ENCODE assay signal across 26 cellular contexts in the genomic region with DNA sequence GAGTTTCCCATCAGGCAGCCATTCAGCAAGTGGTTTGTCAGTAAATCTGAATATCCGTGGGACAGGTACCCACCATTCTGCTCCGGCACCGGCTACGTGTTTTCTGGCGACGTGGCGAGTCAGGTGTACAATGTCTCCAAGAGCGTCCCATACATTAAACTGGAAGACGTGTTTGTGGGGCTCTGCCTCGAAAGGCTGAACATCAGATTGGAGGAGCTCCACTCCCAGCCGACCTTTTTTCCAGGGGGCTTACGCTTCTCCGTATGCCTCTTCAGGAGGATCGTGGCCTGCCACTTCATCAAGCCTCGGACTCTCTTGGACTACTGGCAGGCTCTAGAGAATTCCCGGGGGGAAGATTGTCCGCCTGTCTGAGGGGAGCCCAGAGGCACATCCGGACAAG. TPM values are rescaled to one million over a fixed set of nuclear protein-coding genes. Genes with fewer than 3 reads are reported as not detected.
DNase-seq lines count a peak whose midpoint lies in the region; ATAC-seq and TF ChIP-seq lines count a peak whose summit lies in the region.
"Had no signal": no experiment of that assay in that cellular context is flagged by ENCODE, and none has a peak within 500 bp of the region (broad histone marks: within the 10 kb centered on the region; RNA-seq: fewer than 3 reads in every experiment).

No MANE protein-coding gene starts in this region.

- no peak overlapping the region for H3K4me3 Mint-ChIP-seq in endodermal cell
- H3K4me3 Mint-ChIP-seq in activated CD4-positive, alpha-beta T cell treated with anti-CD3 and anti-CD28 coated beads, Interleukin-2, amount 10 ng/mL, durations not matched to agents 7 days and 5 days: no peak overlapping the region
- H3K4me3 Mint-ChIP-seq: activated T-cell treated with anti-CD3 and anti-CD28 coated beads, Interleukin-2, amount 50 U/mL, for 4 hours had no signal

- BruUV-seq in IMR-90 (replicated peaks; lab: Mats Ljungman, UMichigan): no TSS peak

- H3K18ac ChIP-seq in IMR-90 (ENCODE audit: low read depth, low read length): no peak overlapping the region

- H3K14ac ChIP-seq in IMR-90 (replicated peaks; ENCODE audit: low read depth, low read length): peak overlapping the region; percentile 14; the same call in 1 of the 2 replicates

- no peaks in the 10 kb centered on the region for H3K79me1 ChIP-seq in IMR-90 (ENCODE audit: low read depth in 1 of 2, low read length in 2 of 2)

- H3K27ac ChIP-seq in IMR-90 (ENCODE audit: insufficient read depth, low read length) (no peak overlapping the region), endodermal cell (ENCODE audit: low read depth, low read length) (no peak overlapping the region), mucosa of rectum (ENCODE audit: low read depth in 2 of 2, low read length in 2 of 2) (peak overlapping the region; percentile 17 to 71)
- H3K27ac ChIP-seq: PC-9, VCaP had no signal

- H2BK120ac ChIP-seq in IMR-90 (ENCODE audit: low read depth, low read length): peak overlapping the region; percentile 85

- H3K27me3 ChIP-seq in IMR-90 (ENCODE audit: control insufficient read depth, insufficient read depth, low read length): no peaks in the 10 kb centered on the region
- H3K27me3 ChIP-seq in endodermal cell (ENCODE audit: control insufficient read depth, insufficient read depth, low read length, poor library complexity, severe bottlenecking): no peaks in the 10 kb centered on the region
- no peaks in the 10 kb centered on the region for H3K27me3 ChIP-seq in mucosa of rectum (ENCODE audit: control insufficient read depth in 2 of 2, insufficient read depth in 2 of 2, low read length in 2 of 2)
- H3K27me3 ChIP-seq in skeletal muscle satellite cell (ENCODE audit: control insufficient read depth, insufficient read depth, low read length): no peaks in the 10 kb centered on the region

- H3K23ac ChIP-seq in IMR-90 (ENCODE audit: low read depth, low read length): no peak overlapping the region

- in situ Hi-C loops in IMR-90 (cut with MboI; ENCODE audit: low sequenced_read_pairs): no loop called here

- H2AK9ac ChIP-seq in IMR-90 (replicated peaks; ENCODE audit: low read depth, low read length, poor library complexity): peak overlapping the region; percentile 47

- H3K9ac ChIP-seq in IMR-90 (ENCODE audit: low read depth, low read length): no peak overlapping the region
- no peak overlapping the region for H3K9ac ChIP-seq in endodermal cell (ENCODE audit: extremely low read depth, low read length, poor library complexity, severe bottlenecking)
- H3K9ac ChIP-seq in mucosa of rectum (ENCODE audit: low read depth in 1 of 2, low read length in 2 of 2): no peak overlapping the region
- peak overlapping the region; percentile 55 for H3K9ac ChIP-seq in skeletal muscle satellite cell (ENCODE audit: low read depth, low read length)

- H3K27me3 Mint-ChIP-seq in endodermal cell (ENCODE audit: insufficient read depth): no peaks in the 10 kb centered on the region
- peaks cover 6% of the 10 kb centered on the region for H3K27me3 Mint-ChIP-seq in activated CD4-positive, alpha-beta T cell treated with anti-CD3 and anti-CD28 coated beads, Interleukin-2, amount 10 ng/mL, durations not matched to agents 7 days and 5 days

- peak overlapping the region; percentile 28 to 76; a peak in 2 of 4 replicates for H4K8ac ChIP-seq in IMR-90 (ENCODE audit: low read depth in 2 of 2, low read length in 2 of 2)

- WGBS in IMR-90 (ENCODE audit: extremely low coverage in 2 of 2, insufficient read length in 1 of 2), 2 experiments: 94% methylated on average over 9 of the region's 18 CpGs; no CpG with 5 or more reads in 1 of the 2 experiments
- 92 to 96% methylated on average over 17 to 18 of the region's 18 CpGs for WGBS in endodermal cell (ENCODE audit: insufficient coverage in 1 of 2, insufficient read length in 1 of 2), 2 experiments

- H3K4me1 ChIP-seq in IMR-90 (ENCODE audit: control insufficient read depth, insufficient read depth, low read length): no peaks in the 10 kb centered on the region; the same call in 1 of the 2 replicates
- no peaks in the 10 kb centered on the region for H3K4me1 ChIP-seq in endodermal cell (ENCODE audit: control insufficient read depth, insufficient read depth, low read length)
- peaks cover 14 to 26% of the 10 kb centered on the region in 2 donors for H3K4me1 ChIP-seq in mucosa of rectum (ENCODE audit: control insufficient read depth in 2 of 2, insufficient read depth in 2 of 2, low read length in 2 of 2)
- peaks cover 17% of the 10 kb centered on the region for H3K4me1 ChIP-seq in skeletal muscle satellite cell (ENCODE audit: control insufficient read depth, insufficient read depth, low read length)

- no peak for TF ChIP-seq CTCF in IMR-90 (conservative IDR thresholded peaks at IDR 0.05; ENCODE audit: low read depth, low read length)
- TF ChIP-seq CTCF in endodermal cell (conservative IDR thresholded peaks at IDR 0.05): no peak

- H2AFZ ChIP-seq in IMR-90 (replicated peaks; ENCODE audit: low read length, poor library complexity): peak overlapping the region; percentile 35
- H2AFZ ChIP-seq: PC-9 had no signal

- no peak for TF ChIP-seq RAD21 in IMR-90 (IDR thresholded peaks at IDR 0.05; ENCODE audit: low read length)

- no peak for TF ChIP-seq POLR2A in IMR-90 (IDR thresholded peaks at IDR 0.05; ENCODE audit: low read depth, low read length)

- peaks cover 20% of the 10 kb centered on the region for H3K36me3 Mint-ChIP-seq in endodermal cell (ENCODE audit: low read depth)
- no peaks in the 10 kb centered on the region for H3K36me3 Mint-ChIP-seq in activated CD4-positive, alpha-beta T cell treated with anti-CD3 and anti-CD28 coated beads, Interleukin-2, amount 10 ng/mL, durations not matched to agents 7 days and 5 days (ENCODE audit: low read depth)

- dilution Hi-C loops in IMR-90 (cut with HindIII; ENCODE audit: low sequenced_read_pairs, unreplicated experiment): no loop called here

- H3K4me2 ChIP-seq in IMR-90 (ENCODE audit: low read depth, low read length) (no peak overlapping the region), skeletal muscle satellite cell (ENCODE audit: low read length) (peak overlapping the region; percentile 71)
- H3K4me2 ChIP-seq: PC-9 had no signal

- H3K36me3 ChIP-seq in IMR-90 (ENCODE audit: control insufficient read depth, insufficient read depth, low read length) (no peaks in the 10 kb centered on the region), endodermal cell (ENCODE audit: control insufficient read depth, insufficient read depth, low read length) (no peaks in the 10 kb centered on the region), mucosa of rectum (ENCODE audit: control insufficient read depth in 2 of 2, insufficient read depth in 2 of 2, low read length in 2 of 2) (peaks cover 14 to 35% of the 10 kb centered on the region in 2 donors), skeletal muscle satellite cell (ENCODE audit: insufficient read depth, low read length) (no peaks in the 10 kb centered on the region)

- intact Hi-C loops in IMR-90 (cut with micrococcal nuclease): no loop called here

- no peak overlapping the region for H4K5ac ChIP-seq in IMR-90 (ENCODE audit: low read depth, low read length)

- H3K4ac ChIP-seq in IMR-90 (ENCODE audit: low read depth, low read length): peak overlapping the region; percentile 73

- H3K4me1 Mint-ChIP-seq in endodermal cell: peaks cover 24% of the 10 kb centered on the region
- no peaks in the 10 kb centered on the region for H3K4me1 Mint-ChIP-seq in activated CD4-positive, alpha-beta T cell treated with anti-CD3 and anti-CD28 coated beads, Interleukin-2, amount 10 ng/mL, durations not matched to agents 7 days and 5 days

- H4K20me1 ChIP-seq in IMR-90 (ENCODE audit: insufficient read depth, low read length): no peaks in the 10 kb centered on the region

- peak overlapping the region; percentile 27; the same call in 1 of the 2 replicates for H4K91ac ChIP-seq in IMR-90 (ENCODE audit: insufficient read depth, low read depth, low read length)

- CTCF ChIA-PET in IMR-90 (lab: Yijun Ruan, JAX): no interaction called here
- CTCF ChIA-PET in activated CD4-positive, alpha-beta T cell treated with anti-CD3 and anti-CD28 coated beads, Interleukin-2, amount 10 ng/mL, durations not matched to agents 7 days and 5 days (lab: Charles Lee): no interaction called here

- H2BK20ac ChIP-seq in IMR-90 (ENCODE audit: low read depth, low read length): peak overlapping the region; percentile 72; the same call in 1 of the 2 replicates

- DNase-seq in IMR-90 (no peak), endodermal cell (peak; percentile 26), NCI-H2107 treated with DMSO at 0.1 percent for 48 hours (lab: John Stamatoyannopoulos, UW; ENCODE audit: unreplicated experiment) (no peak), 8988T (no peak)
- no peak for DNase-seq in activated CD4-positive, alpha-beta T cell treated with anti-CD3 and anti-CD28 coated beads, Interleukin-2, amount 10 ng/mL, durations not matched to agents 7 days and 5 days
- DNase-seq in activated CD8-positive, alpha-beta memory T cell treated with anti-CD3 and anti-CD28 coated beads for 24 hours: no peak
- DNase-seq: activated CD4-positive, alpha-beta T cell treated with anti-CD3 and anti-CD28 coated beads for 4 hours; activated naive CD4-positive, alpha-beta T cell; activated T-cell treated with anti-CD3 and anti-CD28 coated beads, Interleukin-2, amount 50 U/mL, for 4 hours; C1 segment of cervical spinal cord; cerebellar nuclear complex; DND-41; Kasumi-1; MV-4-11; NCI-H2171; NCI-H526; NK-92 treated with Interleukin-12 subunit alpha and Interleukin-12 subunit beta, amount 100 ng/mL, for 24 hours; occipital lobe; PC-9; stimulated activated CD4-positive, alpha-beta T cell treated with anti-CD3 and anti-CD28 coated beads, Interleukin-2, amount 100 ng/mL, for 48 hours; T-helper 9 cell had no signal

- POLR2A ChIA-PET in IMR-90 (lab: Charles Lee; ENCODE audit: unreplicated experiment): no interaction called here
- POLR2A ChIA-PET in activated CD4-positive, alpha-beta T cell treated with anti-CD3 and anti-CD28 coated beads, Interleukin-2, amount 10 ng/mL, durations not matched to agents 7 days and 5 days (lab: Charles Lee): no interaction called here

- H3K9me1 ChIP-seq in IMR-90 (ENCODE audit: insufficient read depth, low read length): no peaks in the 10 kb centered on the region

- no peak overlapping the region for H3K27ac Mint-ChIP-seq in endodermal cell
- H3K27ac Mint-ChIP-seq in activated CD4-positive, alpha-beta T cell treated with anti-CD3 and anti-CD28 coated beads, Interleukin-2, amount 10 ng/mL, durations not matched to agents 7 days and 5 days: no peak overlapping the region

- H2BK5ac ChIP-seq in IMR-90 (ENCODE audit: low read depth, low read length, poor library complexity, severe bottlenecking): no peak overlapping the region

- no peak overlapping the region for H2AK5ac ChIP-seq in IMR-90 (ENCODE audit: low read depth, low read length)

- 0 out of 3 replicates have a peak overlapping the region, but pooled peaks have one; percentile 16 for H2BK15ac ChIP-seq in IMR-90 (ENCODE audit: low read depth, low read length)

- peaks cover 1% of the 10 kb centered on the region; the same call in 1 of the 2 replicates for H3K9me3 ChIP-seq in IMR-90 (ENCODE audit: control insufficient read depth, insufficient read depth, low read length)
- H3K9me3 ChIP-seq in endodermal cell (ENCODE audit: control insufficient read depth, low read length): no peaks in the 10 kb centered on the region
- H3K9me3 ChIP-seq in mucosa of rectum (ENCODE audit: control insufficient read depth in 2 of 2, low read length in 2 of 2): no peaks in the 10 kb centered on the region
- H3K9me3 ChIP-seq in skeletal muscle satellite cell (replicated peaks; ENCODE audit: low read length): no peaks in the 10 kb centered on the region

- no peaks in the 10 kb centered on the region for H3K9me3 Mint-ChIP-seq in endodermal cell
- no peaks in the 10 kb centered on the region for H3K9me3 Mint-ChIP-seq in activated CD4-positive, alpha-beta T cell treated with anti-CD3 and anti-CD28 coated beads, Interleukin-2, amount 10 ng/mL, durations not matched to agents 7 days and 5 days
- H3K9me3 Mint-ChIP-seq: activated T-cell treated with anti-CD3 and anti-CD28 coated beads, Interleukin-2, amount 50 U/mL, for 4 hours had no signal

- H3K4me3 ChIP-seq in IMR-90 (ENCODE audit: insufficient read depth, low read depth, low read length) (no peak overlapping the region), endodermal cell (ENCODE audit: low read length) (no peak overlapping the region), mucosa of rectum (ENCODE audit: low read length in 2 of 2) (no peak overlapping the region), skeletal muscle satellite cell (ENCODE audit: low read length) (no peak overlapping the region)
- H3K4me3 ChIP-seq: lung, PC-9 had no signal

- no peak overlapping the region for H3K56ac ChIP-seq in IMR-90 (ENCODE audit: extremely low read depth, insufficient read depth, low read length)

- ATAC-seq in IMR-90 (ENCODE audit: low read depth): no peak
- ATAC-seq: activated T-cell treated with anti-CD3 and anti-CD28 coated beads, Interleukin-2, amount 50 U/mL, for 4 hours had no signal

RNA-seq across cellular contexts. Expression of a gene that starts 48.4 kb away (rescaled TPM):
- under 0.01 and 0.18 TPM in 2 replicates for total RNA-seq in IMR-90 (2012; rRNA removed)
- 0.05 TPM in 1 of 2 replicates, not detected in the other for polyA plus RNA-seq in IMR-90 (2012; rRNA removed)
- 0.03 TPM in 1 of 2 replicates, not detected in the other for polyA plus RNA-seq in IMR-90 (2012; cell fraction: cytosol; rRNA removed)
- polyA plus RNA-seq in IMR-90 (2012; cell fraction: nucleus; rRNA removed; ENCODE audit: low replicate concordance): 0.07 and 0.08 TPM in 2 replicates
- 1 to 10 TPM; 2.5 to 6.1 TPM for total RNA-seq in endodermal cell
- polyA plus RNA-seq in endodermal cell (2013, experiment 1 of 2): 1.2 TPM
- 1.0 TPM for polyA plus RNA-seq in endodermal cell (2013, experiment 2 of 2)
- total RNA-seq in skeletal muscle satellite cell (2012; rRNA removed): not detected in 2 replicates
- total RNA-seq in activated CD4-positive, alpha-beta T cell treated with anti-CD3 and anti-CD28 coated beads, Interleukin-2, amount 10 ng/mL, durations not matched to agents 7 days and 5 days: not detected
- total RNA-seq: fibroblast of villous mesenchyme had no signal

Comparison
In these comparisons a context has a peak if more than half of its experiments do, and no peak if none do; other contexts are left out.
1. H3K27ac ChIP-seq: peak in mucosa of rectum (2 of 2); none in IMR-90 (single experiment) and endodermal cell (single experiment).